ENCODE assay signal across 1 cellular context in genomic region chr22:42062506-42063190, GRCh38.
TF ChIP-seq lines count a peak whose summit lies in the region.

No MANE protein-coding gene starts in this region.

TF ChIP-seq in WTC11, 78 proteins besides CTCF, POLR2A, EP300 and RAD21 (continued from another document):
- TF ChIP-seq, protein P1, sequence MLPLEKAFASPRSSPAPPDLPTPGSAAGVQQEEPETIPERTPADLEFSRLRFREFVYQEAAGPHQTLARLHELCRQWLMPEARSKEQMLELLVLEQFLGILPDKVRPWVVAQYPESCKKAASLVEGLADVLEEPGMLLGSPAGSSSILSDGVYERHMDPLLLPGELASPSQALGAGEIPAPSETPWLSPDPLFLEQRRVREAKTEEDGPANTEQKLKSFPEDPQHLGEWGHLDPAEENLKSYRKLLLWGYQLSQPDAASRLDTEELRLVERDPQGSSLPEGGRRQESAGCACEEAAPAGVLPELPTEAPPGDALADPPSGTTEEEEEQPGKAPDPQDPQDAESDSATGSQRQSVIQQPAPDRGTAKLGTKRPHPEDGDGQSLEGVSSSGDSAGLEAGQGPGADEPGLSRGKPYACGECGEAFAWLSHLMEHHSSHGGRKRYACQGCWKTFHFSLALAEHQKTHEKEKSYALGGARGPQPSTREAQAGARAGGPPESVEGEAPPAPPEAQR (CRISPR knock-in tag; IDR thresholded peaks at IDR 0.05): no peak
- TF ChIP-seq SP1 (CRISPR knock-in tag; conservative IDR thresholded peaks at IDR 0.05): no peak
- TF ChIP-seq, protein P2, sequence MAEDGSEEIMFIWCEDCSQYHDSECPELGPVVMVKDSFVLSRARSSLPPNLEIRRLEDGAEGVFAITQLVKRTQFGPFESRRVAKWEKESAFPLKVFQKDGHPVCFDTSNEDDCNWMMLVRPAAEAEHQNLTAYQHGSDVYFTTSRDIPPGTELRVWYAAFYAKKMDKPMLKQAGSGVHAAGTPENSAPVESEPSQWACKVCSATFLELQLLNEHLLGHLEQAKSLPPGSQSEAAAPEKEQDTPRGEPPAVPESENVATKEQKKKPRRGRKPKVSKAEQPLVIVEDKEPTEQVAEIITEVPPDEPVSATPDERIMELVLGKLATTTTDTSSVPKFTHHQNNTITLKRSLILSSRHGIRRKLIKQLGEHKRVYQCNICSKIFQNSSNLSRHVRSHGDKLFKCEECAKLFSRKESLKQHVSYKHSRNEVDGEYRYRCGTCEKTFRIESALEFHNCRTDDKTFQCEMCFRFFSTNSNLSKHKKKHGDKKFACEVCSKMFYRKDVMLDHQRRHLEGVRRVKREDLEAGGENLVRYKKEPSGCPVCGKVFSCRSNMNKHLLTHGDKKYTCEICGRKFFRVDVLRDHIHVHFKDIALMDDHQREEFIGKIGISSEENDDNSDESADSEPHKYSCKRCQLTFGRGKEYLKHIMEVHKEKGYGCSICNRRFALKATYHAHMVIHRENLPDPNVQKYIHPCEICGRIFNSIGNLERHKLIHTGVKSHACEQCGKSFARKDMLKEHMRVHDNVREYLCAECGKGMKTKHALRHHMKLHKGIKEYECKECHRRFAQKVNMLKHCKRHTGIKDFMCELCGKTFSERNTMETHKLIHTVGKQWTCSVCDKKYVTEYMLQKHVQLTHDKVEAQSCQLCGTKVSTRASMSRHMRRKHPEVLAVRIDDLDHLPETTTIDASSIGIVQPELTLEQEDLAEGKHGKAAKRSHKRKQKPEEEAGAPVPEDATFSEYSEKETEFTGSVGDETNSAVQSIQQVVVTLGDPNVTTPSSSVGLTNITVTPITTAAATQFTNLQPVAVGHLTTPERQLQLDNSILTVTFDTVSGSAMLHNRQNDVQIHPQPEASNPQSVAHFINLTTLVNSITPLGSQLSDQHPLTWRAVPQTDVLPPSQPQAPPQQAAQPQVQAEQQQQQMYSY (CRISPR knock-in tag; IDR thresholded peaks at IDR 0.05): no peak
- no peak for TF ChIP-seq ZNF396 (CRISPR knock-in tag; IDR thresholded peaks at IDR 0.05; ENCODE audit: borderline replicate concordance)
- no peak for TF ChIP-seq ELF4 (CRISPR knock-in tag; IDR thresholded peaks at IDR 0.05; ENCODE audit: low read depth)
- no peak for TF ChIP-seq MXD4 (CRISPR knock-in tag; IDR thresholded peaks at IDR 0.05; ENCODE audit: borderline replicate concordance)
- no peak for TF ChIP-seq TEAD4 (CRISPR knock-in tag; IDR thresholded peaks at IDR 0.05)
- TF ChIP-seq, protein P3, sequence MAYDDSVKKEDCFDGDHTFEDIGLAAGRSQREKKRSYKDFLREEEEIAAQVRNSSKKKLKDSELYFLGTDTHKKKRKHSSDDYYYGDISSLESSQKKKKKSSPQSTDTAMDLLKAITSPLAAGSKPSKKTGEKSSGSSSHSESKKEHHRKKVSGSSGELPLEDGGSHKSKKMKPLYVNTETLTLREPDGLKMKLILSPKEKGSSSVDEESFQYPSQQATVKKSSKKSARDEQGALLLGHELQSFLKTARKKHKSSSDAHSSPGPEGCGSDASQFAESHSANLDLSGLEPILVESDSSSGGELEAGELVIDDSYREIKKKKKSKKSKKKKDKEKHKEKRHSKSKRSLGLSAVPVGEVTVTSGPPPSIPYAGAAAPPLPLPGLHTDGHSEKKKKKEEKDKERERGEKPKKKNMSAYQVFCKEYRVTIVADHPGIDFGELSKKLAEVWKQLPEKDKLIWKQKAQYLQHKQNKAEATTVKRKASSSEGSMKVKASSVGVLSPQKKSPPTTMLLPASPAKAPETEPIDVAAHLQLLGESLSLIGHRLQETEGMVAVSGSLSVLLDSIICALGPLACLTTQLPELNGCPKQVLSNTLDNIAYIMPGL (CRISPR knock-in tag; IDR thresholded peaks at IDR 0.05): no peak
- TF ChIP-seq ATF6 (CRISPR knock-in tag; IDR thresholded peaks at IDR 0.05): no peak
- no peak for TF ChIP-seq ZNF671 (CRISPR knock-in tag; IDR thresholded peaks at IDR 0.05)
